ENCODE assay signal across 2 cellular contexts in the genomic region with DNA sequence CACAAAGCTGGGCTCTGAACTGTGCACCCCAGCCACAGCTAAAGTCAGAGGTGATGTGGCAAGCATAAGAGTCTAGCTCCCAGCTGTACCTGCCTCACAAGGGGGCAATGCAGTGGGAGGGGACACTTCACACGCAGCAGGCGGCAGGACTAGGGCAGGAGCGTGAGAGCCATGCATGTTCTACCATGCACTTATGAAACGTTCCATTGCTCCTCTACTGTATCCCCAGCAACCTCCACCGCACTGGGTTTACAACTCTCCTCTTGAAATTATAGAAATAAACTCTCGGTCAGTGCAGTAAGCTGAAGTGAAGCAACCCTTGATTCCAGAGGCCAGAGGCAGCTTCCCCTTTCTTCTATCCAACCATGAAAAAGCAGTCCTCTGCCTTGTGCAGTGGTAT.
TF ChIP-seq lines count a peak whose summit lies in the region.

No MANE protein-coding gene starts in this region.

TF ChIP-seq in SK-N-SH, 30 proteins besides CTCF, POLR2A, EP300 and RAD21 (continued from another document):
- TF ChIP-seq, protein P1, sequence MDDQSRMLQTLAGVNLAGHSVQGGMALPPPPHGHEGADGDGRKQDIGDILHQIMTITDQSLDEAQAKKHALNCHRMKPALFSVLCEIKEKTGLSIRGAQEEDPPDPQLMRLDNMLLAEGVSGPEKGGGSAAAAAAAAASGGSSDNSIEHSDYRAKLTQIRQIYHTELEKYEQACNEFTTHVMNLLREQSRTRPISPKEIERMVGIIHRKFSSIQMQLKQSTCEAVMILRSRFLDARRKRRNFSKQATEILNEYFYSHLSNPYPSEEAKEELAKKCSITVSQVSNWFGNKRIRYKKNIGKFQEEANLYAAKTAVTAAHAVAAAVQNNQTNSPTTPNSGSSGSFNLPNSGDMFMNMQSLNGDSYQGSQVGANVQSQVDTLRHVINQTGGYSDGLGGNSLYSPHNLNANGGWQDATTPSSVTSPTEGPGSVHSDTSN (IDR thresholded peaks at IDR 0.05) = no peak
- TF ChIP-seq, protein P2, sequence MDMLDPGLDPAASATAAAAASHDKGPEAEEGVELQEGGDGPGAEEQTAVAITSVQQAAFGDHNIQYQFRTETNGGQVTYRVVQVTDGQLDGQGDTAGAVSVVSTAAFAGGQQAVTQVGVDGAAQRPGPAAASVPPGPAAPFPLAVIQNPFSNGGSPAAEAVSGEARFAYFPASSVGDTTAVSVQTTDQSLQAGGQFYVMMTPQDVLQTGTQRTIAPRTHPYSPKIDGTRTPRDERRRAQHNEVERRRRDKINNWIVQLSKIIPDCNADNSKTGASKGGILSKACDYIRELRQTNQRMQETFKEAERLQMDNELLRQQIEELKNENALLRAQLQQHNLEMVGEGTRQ (IDR thresholded peaks at IDR 0.05; ENCODE audit: borderline replicate concordance, low read depth, low read length) = no peak
- no peak for TF ChIP-seq MEF2A (IDR thresholded peaks at IDR 0.05; ENCODE audit: borderline replicate concordance, low read depth)
- TF ChIP-seq JUND (IDR thresholded peaks at IDR 0.05) = no peak
- TF ChIP-seq NRF1 (IDR thresholded peaks at IDR 0.05; ENCODE audit: low read depth, low read length) = no peak
- no peak for TF ChIP-seq MXI1 (IDR thresholded peaks at IDR 0.05; ENCODE audit: low read depth, low read length)
- TF ChIP-seq, protein P3, sequence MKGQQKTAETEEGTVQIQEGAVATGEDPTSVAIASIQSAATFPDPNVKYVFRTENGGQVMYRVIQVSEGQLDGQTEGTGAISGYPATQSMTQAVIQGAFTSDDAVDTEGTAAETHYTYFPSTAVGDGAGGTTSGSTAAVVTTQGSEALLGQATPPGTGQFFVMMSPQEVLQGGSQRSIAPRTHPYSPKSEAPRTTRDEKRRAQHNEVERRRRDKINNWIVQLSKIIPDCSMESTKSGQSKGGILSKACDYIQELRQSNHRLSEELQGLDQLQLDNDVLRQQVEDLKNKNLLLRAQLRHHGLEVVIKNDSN (IDR thresholded peaks at IDR 0.05; ENCODE audit: borderline replicate concordance, low read depth) = no peak
- no peak for TF ChIP-seq FOSL2 (IDR thresholded peaks at IDR 0.05; ENCODE audit: borderline replicate concordance, low read depth)
- no peak for TF ChIP-seq TAF1 (IDR thresholded peaks at IDR 0.05; ENCODE audit: borderline replicate concordance, low read depth, low read length)
- TF ChIP-seq, protein P4, sequence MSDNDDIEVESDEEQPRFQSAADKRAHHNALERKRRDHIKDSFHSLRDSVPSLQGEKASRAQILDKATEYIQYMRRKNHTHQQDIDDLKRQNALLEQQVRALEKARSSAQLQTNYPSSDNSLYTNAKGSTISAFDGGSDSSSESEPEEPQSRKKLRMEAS (IDR thresholded peaks at IDR 0.05; ENCODE audit: low read depth) = no peak
- no peak for TF ChIP-seq ELF1 (IDR thresholded peaks at IDR 0.05)
- no peak for TF ChIP-seq EZH2phosphoT487 (IDR thresholded peaks at IDR 0.05; ENCODE audit: borderline replicate concordance, low read depth)

TF ChIP-seq in SK-N-SH treated with all-trans-retinoic acid at 6 μM for 48 hours, 23 proteins besides CTCF, POLR2A, EP300 and RAD21:
- TF ChIP-seq, protein P5, sequence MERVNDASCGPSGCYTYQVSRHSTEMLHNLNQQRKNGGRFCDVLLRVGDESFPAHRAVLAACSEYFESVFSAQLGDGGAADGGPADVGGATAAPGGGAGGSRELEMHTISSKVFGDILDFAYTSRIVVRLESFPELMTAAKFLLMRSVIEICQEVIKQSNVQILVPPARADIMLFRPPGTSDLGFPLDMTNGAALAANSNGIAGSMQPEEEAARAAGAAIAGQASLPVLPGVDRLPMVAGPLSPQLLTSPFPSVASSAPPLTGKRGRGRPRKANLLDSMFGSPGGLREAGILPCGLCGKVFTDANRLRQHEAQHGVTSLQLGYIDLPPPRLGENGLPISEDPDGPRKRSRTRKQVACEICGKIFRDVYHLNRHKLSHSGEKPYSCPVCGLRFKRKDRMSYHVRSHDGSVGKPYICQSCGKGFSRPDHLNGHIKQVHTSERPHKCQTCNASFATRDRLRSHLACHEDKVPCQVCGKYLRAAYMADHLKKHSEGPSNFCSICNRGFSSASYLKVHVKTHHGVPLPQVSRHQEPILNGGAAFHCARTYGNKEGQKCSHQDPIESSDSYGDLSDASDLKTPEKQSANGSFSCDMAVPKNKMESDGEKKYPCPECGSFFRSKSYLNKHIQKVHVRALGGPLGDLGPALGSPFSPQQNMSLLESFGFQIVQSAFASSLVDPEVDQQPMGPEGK (CRISPR knock-in tag; IDR thresholded peaks at IDR 0.05; ENCODE audit: borderline replicate concordance) = no peak
